Comparison of ENCODE assay signal across 6 cellular contexts in genomic region chr19:18278521-18279265, GRCh38. TPM values are rescaled to one million over a fixed set of nuclear protein-coding genes. Genes with fewer than 3 reads are reported as not detected.
DNase-seq lines count a peak whose midpoint lies in the region; FAIRE-seq and TF ChIP-seq lines count a peak whose summit lies in the region.

No MANE protein-coding gene starts in this region.

- H3K4me1 ChIP-seq in OCI-LY3 (ENCODE audit: low read length), result peaks cover 23% of the 10 kb centered on the region

- intact Hi-C loops in dorsolateral prefrontal cortex (cut with DNase I), result loop anchor here (1.0 to 10.0 kb wide), 4 partner anchors 45 to 116 kb away; partner anchors contain the start of genes LSM4 (in 2 of the 2), GDF15 (in 1 of the 2) and LRRC25 (in 1 of the 2)

- peaks cover 47% of the 10 kb centered on the region for H3K79me2 ChIP-seq in OCI-LY3 (ENCODE audit: low read length)

- H3K4me3 ChIP-seq in OCI-LY3 (ENCODE audit: low read length), result peak overlapping the region; percentile 81
- peak overlapping the region; percentile 67 to 100 (median 98) for H3K4me3 ChIP-seq in dorsolateral prefrontal cortex

- H3K27ac ChIP-seq in 22Rv1 (peak overlapping the region; percentile 99), OCI-LY3 (ENCODE audit: low read length) (peak overlapping the region; percentile 92), dorsolateral prefrontal cortex (peak overlapping the region in 58 of 59 donors; percentile 22 to 100 (median 100))

- H2AFZ ChIP-seq in OCI-LY3 (ENCODE audit: low read depth, low read length), result no peak overlapping the region

- peak; percentile 27; the same call in 1 of the 2 replicates for TF ChIP-seq CTCF in 22Rv1 (IDR thresholded peaks at IDR 0.05)
- peak; percentile 36; the same call in 1 of the 2 replicates for TF ChIP-seq CTCF in OCI-LY3 (IDR thresholded peaks at IDR 0.05; ENCODE audit: low read depth, low read length)
- TF ChIP-seq CTCF in dorsolateral prefrontal cortex (IDR thresholded peaks at IDR 0.05 in 54 of 56, conservative IDR thresholded peaks at IDR 0.05 in 2 of 56; ENCODE audit: low read depth in 1 of 56, partially characterized antibody in 56 of 56), result peak in 18 of 56 donors; percentile 10 to 37 (median 18)

- H3K27me3 ChIP-seq in OCI-LY3 (ENCODE audit: low read depth, low read length) (no peaks in the 10 kb centered on the region), dorsolateral prefrontal cortex (no peaks in the 10 kb centered on the region)

- H3K9ac ChIP-seq in OCI-LY3 (ENCODE audit: low read length), result peak overlapping the region; percentile 91

- peak overlapping the region; percentile 69 for H3K4me2 ChIP-seq in OCI-LY3 (ENCODE audit: low read length)

- FAIRE-seq in frontal cortex (lab: Jason Lieb, UNC), result no peak

- no peaks in the 10 kb centered on the region for H3K9me3 ChIP-seq in OCI-LY3 (ENCODE audit: insufficient read depth, low read length)

- DNase-seq in dorsolateral prefrontal cortex (no peak), renal cortical epithelial cell (ENCODE audit: low read depth) (peak; percentile 9), AG08395 (ENCODE audit: low spot score) (no peak), frontal cortex (ENCODE audit: low spot score in 2 of 2) (no peak)

- H3K36me3 ChIP-seq in OCI-LY3 (replicated peaks; ENCODE audit: low read depth, low read length), result peaks cover 20% of the 10 kb centered on the region

- H4K20me1 ChIP-seq in OCI-LY3 (ENCODE audit: insufficient read depth, low read length), result peaks cover 16% of the 10 kb centered on the region

RNA-seq across cellular contexts. Expression of gene JUND, which starts 2.7 kb away (rescaled TPM):
- total RNA-seq in dorsolateral prefrontal cortex (100 to 1,000 TPM; 163 to 440 (median 240) TPM), renal cortical epithelial cell (140 and 234 TPM in 2 replicates), frontal cortex (35.5 TPM)

RNA-seq across cellular contexts. Expression of gene IQCN, which starts 4.4 kb away (rescaled TPM):
- total RNA-seq in dorsolateral prefrontal cortex (10 to 100 TPM in 1 of 120 experiments, 1 to 10 TPM in 119; 1.8 to 14.5 (median 4.1) TPM), renal cortical epithelial cell (0.50 TPM in 1 of 2 replicates, not detected in the other), frontal cortex (0.41 TPM)

RNA-seq across cellular contexts. Expression of gene LSM4, which starts 44.2 kb away (rescaled TPM):
- total RNA-seq in dorsolateral prefrontal cortex (100 to 1,000 TPM in 6 of 120 experiments, 10 to 100 TPM in 114; 46.4 to 115 (median 74.8) TPM), renal cortical epithelial cell (115 and 223 TPM in 2 replicates), frontal cortex (80.3 TPM)

RNA-seq across cellular contexts. Expression of gene PDE4C, which starts 52.5 kb away (rescaled TPM):
- total RNA-seq in dorsolateral prefrontal cortex (10 to 100 TPM in 12 of 120 experiments, 1 to 10 TPM in 107, under 1 TPM in 1; 0.81 to 14.6 (median 4.8) TPM), renal cortical epithelial cell (under 0.01 and 0.20 TPM in 2 replicates), frontal cortex (1.2 TPM)
